In genomic region chr1:155078496-155079209, GRCh38 we compare ENCODE assay signal across 1 cellular context.
TF ChIP-seq lines count a peak whose summit lies in the region.

Gene EFNA3, plus strand, starts transcription at chr1:155078837. Its CDS starts 105 bp downstream, at chr1:155078942.

TF ChIP-seq in GM12878, 131 proteins besides CTCF, POLR2A, EP300 and RAD21 (continued from another document):
- TF ChIP-seq IKZF2 (IDR thresholded peaks at IDR 0.05): 0 out of 4 replicates have a peak, but pooled peaks of 1 of the 2 experiments have one; percentile 21
- TF ChIP-seq ZBED1 (IDR thresholded peaks at IDR 0.05; ENCODE audit: borderline replicate concordance): no peak
- peak in 1 of 2 experiments; percentile 91; a peak in 2 of 3 replicates for TF ChIP-seq EGR1 (IDR thresholded peaks at IDR 0.05; ENCODE audit: borderline replicate concordance in 1 of 2, low read depth in 2 of 2, low read length in 2 of 2)
- peak; percentile 63 for TF ChIP-seq IKZF1 (conservative IDR thresholded peaks at IDR 0.05)
- no peak for TF ChIP-seq NFIC (IDR thresholded peaks at IDR 0.05; ENCODE audit: low read depth, low read length)
